9 cellular contexts compared by ENCODE assay signal in the genomic region with DNA sequence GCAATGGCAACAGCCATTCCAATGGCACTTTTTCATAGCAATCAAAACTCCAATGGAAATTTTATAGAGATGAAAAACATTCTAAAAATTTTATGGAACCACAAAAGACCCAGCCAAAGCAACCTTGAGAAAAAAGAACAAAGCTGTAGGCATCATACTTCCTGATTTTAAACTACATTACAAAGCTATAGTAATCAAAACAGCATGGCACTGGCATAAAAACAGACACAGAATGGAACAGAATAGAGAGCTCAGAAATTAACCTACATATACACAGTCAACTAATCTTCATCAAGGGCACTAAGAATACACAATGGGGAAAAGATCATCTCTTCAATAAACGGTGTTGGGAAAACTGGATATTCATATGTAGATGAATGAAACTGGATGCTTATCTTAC.
"Had no signal": no experiment of that assay in that cellular context is flagged by ENCODE, and none has a peak within 500 bp of the region (broad histone marks: within the 10 kb centered on the region; RNA-seq: fewer than 3 reads in every experiment).

No MANE protein-coding gene starts in this region.

- FAIRE-seq: H54 had no signal

- H3K4me1 ChIP-seq: HAP-1 had no signal

- H3K4me2 ChIP-seq: GM23338 had no signal

- H3K9me3 ChIP-seq: HAP-1 had no signal

- H3K36me3 ChIP-seq: HAP-1 had no signal

- ATAC-seq: GM23338 had no signal

- H3K9ac ChIP-seq: GM23248 had no signal

- DNase-seq: GM23248, GOT3, H7, H9, HCEC 1CT, HFFc6 had no signal

- H3K4me3 ChIP-seq: GM23248, GM23338, HAP-1 had no signal

- H3K27ac ChIP-seq: GM23248 had no signal

- H2AFZ ChIP-seq: GM23248, GM23338 had no signal
